1 cellular context compared by ENCODE assay signal in the genomic region with DNA sequence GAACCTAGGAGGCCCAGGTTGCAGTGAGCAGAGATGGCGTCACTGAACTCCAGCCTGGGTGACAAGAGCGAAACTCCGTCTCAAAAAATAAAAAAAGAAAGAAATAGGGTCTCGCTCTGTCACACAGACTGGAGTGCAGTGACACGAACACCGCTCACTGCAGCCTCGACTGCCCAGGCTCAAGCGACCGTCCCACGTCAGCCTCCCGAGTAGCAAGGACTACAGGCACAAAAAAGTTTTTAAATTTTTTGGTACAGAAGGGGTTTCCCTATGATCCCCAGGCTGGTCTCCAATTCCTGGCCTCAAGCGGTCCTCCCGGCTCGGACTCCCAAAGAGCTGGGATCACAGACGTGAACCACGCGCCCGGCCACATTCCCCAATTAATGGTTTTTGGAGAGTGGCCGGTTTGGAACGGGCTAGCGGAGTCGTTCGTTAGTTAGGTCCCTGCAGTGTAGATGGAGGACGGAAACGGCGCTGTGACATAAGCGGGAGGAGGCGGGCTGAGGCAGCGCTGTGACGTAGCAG.
A peak's percentile ranks its signal among the peaks of the same experiment; 100 is the strongest.
TF ChIP-seq lines count a peak whose summit lies in the region.

No MANE protein-coding gene starts in this region.

TF ChIP-seq in K562, 482 proteins besides CTCF, POLR2A, EP300 and RAD21 (continued from another document and continues in another):
- TF ChIP-seq NELFE (IDR thresholded peaks at IDR 0.05; ENCODE audit: insufficient read depth, insufficient read length) (no peak), ZNF586 (CRISPR knock-in tag; conservative IDR thresholded peaks at IDR 0.05) (0 out of 2 replicates have a peak, but pooled peaks have one; percentile 63), NCOA4 (IDR thresholded peaks at IDR 0.05; ENCODE audit: partially characterized antibody) (no peak), XRCC4 (IDR thresholded peaks at IDR 0.05; ENCODE audit: extremely low read depth, insufficient read depth, insufficient read length) (no peak), SIN3B (IDR thresholded peaks at IDR 0.05; ENCODE audit: low read depth) (no peak), TCF7L2 (IDR thresholded peaks at IDR 0.05; ENCODE audit: low read depth, low read length) (peak; percentile 70), IRF2 (CRISPR knock-in tag; IDR thresholded peaks at IDR 0.05) (no peak), THRAP3 (IDR thresholded peaks at IDR 0.05; ENCODE audit: borderline replicate concordance) (0 out of 2 replicates have a peak, but pooled peaks have one; percentile 68), HMGXB4 (CRISPR knock-in tag; IDR thresholded peaks at IDR 0.05) (no peak), ATF1 (CRISPR knock-in tag; IDR thresholded peaks at IDR 0.05) (no peak; the same call in 1 of the 2 replicates), ATF1 (tag; IDR thresholded peaks at IDR 0.05) (no peak), NR2C1 (IDR thresholded peaks at IDR 0.05) (no peak), NR2C1 (tag; IDR thresholded peaks at IDR 0.05) (no peak), MLX (CRISPR knock-in tag; conservative IDR thresholded peaks at IDR 0.05) (no peak), AFF4 (CRISPR knock-in tag; IDR thresholded peaks at IDR 0.05) (no peak), E2F8 (IDR thresholded peaks at IDR 0.05; ENCODE audit: low read depth, partially characterized antibody) (no peak), DNMT1 (IDR thresholded peaks at IDR 0.05) (no peak), CAMTA2 (CRISPR knock-in tag; conservative IDR thresholded peaks at IDR 0.05) (no peak), MEF2D (tag; conservative IDR thresholded peaks at IDR 0.05; ENCODE audit: low read depth) (no peak), ZNF175 (CRISPR knock-in tag; IDR thresholded peaks at IDR 0.05; ENCODE audit: low read depth) (no peak), NEUROD1 (IDR thresholded peaks at IDR 0.05; ENCODE audit: borderline replicate concordance, low read depth, low read length, partially characterized antibody) (no peak), ELK1 (CRISPR knock-in tag; IDR thresholded peaks at IDR 0.05) (no peak), ZSCAN32 (CRISPR knock-in tag; IDR thresholded peaks at IDR 0.05) (peak; percentile 13; the same call in 1 of the 2 replicates), ZNF431 (CRISPR knock-in tag; IDR thresholded peaks at IDR 0.05) (no peak), E2F1 (CRISPR knock-in tag; IDR thresholded peaks at IDR 0.05) (no peak), TCFL5 (CRISPR knock-in tag; conservative IDR thresholded peaks at IDR 0.05) (no peak), ARNT (IDR thresholded peaks at IDR 0.05) (no peak), ZNF444 (CRISPR knock-in tag; IDR thresholded peaks at IDR 0.05) (no peak), GATA2 (CRISPR knock-in tag; IDR thresholded peaks at IDR 0.05) (no peak), PCBP2 (IDR thresholded peaks at IDR 0.05; ENCODE audit: low read depth, low read length, poor library complexity, severe bottlenecking) (no peak)
- TF ChIP-seq, protein P1, sequence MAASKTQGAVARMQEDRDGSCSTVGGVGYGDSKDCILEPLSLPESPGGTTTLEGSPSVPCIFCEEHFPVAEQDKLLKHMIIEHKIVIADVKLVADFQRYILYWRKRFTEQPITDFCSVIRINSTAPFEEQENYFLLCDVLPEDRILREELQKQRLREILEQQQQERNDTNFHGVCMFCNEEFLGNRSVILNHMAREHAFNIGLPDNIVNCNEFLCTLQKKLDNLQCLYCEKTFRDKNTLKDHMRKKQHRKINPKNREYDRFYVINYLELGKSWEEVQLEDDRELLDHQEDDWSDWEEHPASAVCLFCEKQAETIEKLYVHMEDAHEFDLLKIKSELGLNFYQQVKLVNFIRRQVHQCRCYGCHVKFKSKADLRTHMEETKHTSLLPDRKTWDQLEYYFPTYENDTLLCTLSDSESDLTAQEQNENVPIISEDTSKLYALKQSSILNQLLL (CRISPR knock-in tag; IDR thresholded peaks at IDR 0.05; ENCODE audit: borderline replicate concordance): no peak
- TF ChIP-seq, protein P2, sequence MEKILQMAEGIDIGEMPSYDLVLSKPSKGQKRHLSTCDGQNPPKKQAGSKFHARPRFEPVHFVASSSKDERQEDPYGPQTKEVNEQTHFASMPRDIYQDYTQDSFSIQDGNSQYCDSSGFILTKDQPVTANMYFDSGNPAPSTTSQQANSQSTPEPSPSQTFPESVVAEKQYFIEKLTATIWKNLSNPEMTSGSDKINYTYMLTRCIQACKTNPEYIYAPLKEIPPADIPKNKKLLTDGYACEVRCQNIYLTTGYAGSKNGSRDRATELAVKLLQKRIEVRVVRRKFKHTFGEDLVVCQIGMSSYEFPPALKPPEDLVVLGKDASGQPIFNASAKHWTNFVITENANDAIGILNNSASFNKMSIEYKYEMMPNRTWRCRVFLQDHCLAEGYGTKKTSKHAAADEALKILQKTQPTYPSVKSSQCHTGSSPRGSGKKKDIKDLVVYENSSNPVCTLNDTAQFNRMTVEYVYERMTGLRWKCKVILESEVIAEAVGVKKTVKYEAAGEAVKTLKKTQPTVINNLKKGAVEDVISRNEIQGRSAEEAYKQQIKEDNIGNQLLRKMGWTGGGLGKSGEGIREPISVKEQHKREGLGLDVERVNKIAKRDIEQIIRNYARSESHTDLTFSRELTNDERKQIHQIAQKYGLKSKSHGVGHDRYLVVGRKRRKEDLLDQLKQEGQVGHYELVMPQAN (IDR thresholded peaks at IDR 0.05; ENCODE audit: borderline replicate concordance): peak; percentile 60
- TF ChIP-seq, protein P3, sequence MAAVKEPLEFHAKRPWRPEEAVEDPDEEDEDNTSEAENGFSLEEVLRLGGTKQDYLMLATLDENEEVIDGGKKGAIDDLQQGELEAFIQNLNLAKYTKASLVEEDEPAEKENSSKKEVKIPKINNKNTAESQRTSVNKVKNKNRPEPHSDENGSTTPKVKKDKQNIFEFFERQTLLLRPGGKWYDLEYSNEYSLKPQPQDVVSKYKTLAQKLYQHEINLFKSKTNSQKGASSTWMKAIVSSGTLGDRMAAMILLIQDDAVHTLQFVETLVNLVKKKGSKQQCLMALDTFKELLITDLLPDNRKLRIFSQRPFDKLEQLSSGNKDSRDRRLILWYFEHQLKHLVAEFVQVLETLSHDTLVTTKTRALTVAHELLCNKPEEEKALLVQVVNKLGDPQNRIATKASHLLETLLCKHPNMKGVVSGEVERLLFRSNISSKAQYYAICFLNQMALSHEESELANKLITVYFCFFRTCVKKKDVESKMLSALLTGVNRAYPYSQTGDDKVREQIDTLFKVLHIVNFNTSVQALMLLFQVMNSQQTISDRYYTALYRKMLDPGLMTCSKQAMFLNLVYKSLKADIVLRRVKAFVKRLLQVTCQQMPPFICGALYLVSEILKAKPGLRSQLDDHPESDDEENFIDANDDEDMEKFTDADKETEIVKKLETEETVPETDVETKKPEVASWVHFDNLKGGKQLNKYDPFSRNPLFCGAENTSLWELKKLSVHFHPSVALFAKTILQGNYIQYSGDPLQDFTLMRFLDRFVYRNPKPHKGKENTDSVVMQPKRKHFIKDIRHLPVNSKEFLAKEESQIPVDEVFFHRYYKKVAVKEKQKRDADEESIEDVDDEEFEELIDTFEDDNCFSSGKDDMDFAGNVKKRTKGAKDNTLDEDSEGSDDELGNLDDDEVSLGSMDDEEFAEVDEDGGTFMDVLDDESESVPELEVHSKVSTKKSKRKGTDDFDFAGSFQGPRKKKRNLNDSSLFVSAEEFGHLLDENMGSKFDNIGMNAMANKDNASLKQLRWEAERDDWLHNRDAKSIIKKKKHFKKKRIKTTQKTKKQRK (IDR thresholded peaks at IDR 0.05; ENCODE audit: borderline replicate concordance, low read depth, low read length): no peak
- TF ChIP-seq, protein P4, sequence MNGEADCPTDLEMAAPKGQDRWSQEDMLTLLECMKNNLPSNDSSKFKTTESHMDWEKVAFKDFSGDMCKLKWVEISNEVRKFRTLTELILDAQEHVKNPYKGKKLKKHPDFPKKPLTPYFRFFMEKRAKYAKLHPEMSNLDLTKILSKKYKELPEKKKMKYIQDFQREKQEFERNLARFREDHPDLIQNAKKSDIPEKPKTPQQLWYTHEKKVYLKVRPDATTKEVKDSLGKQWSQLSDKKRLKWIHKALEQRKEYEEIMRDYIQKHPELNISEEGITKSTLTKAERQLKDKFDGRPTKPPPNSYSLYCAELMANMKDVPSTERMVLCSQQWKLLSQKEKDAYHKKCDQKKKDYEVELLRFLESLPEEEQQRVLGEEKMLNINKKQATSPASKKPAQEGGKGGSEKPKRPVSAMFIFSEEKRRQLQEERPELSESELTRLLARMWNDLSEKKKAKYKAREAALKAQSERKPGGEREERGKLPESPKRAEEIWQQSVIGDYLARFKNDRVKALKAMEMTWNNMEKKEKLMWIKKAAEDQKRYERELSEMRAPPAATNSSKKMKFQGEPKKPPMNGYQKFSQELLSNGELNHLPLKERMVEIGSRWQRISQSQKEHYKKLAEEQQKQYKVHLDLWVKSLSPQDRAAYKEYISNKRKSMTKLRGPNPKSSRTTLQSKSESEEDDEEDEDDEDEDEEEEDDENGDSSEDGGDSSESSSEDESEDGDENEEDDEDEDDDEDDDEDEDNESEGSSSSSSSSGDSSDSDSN (IDR thresholded peaks at IDR 0.05; ENCODE audit: borderline replicate concordance in 1 of 2, low read depth in 2 of 2, low read length in 2 of 2): 0 out of 4 replicates have a peak, but pooled peaks have one; percentile 12 to 20
